8 cellular contexts compared by ENCODE assay signal in the genomic region with DNA sequence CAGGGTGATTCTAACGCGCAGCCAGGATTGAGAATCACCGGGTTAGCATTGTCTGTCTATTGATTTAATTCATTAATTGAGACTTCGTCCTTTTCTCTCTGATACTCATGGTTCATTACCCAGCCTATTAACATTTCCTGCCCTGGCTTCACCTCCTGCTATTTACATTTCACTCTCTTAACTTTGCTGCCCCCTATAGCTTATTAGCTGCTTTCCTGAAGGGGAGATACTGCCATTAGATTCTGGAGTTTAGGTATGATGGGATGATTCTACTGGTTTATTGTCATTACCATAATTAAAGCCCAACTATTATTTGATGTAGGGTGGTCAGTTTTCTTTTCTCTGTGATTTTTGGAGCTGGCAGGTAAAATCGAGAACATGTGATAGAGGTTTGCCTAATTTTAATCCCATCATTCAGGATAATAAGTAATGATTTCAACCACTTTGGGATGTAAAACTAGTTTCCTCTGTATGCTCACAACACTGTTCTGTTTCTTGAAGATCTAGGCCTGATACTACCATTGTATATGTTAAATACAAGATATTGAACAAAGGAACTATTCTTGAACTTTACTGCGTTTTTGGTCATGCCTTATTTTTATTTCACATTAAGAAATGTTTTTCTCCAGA. TPM values are rescaled to one million over a fixed set of nuclear protein-coding genes. Genes with fewer than 3 reads are reported as not detected.
DNase-seq lines count a peak whose midpoint lies in the region; TF ChIP-seq lines count a peak whose summit lies in the region.

No MANE protein-coding gene starts in this region.

- DNase-seq in activated CD4-positive, alpha-beta T cell treated with anti-CD3 and anti-CD28 coated beads, Interleukin-2, amount 10 ng/mL, durations not matched to agents 7 days and 5 days: peak; percentile 18
- DNase-seq in activated CD4-positive, alpha-beta T cell treated with anti-CD3 and anti-CD28 coated beads for 1 hour: no peak
- DNase-seq in HCEC 1CT (peak; percentile 64), NCI-H1048 (lab: John Stamatoyannopoulos, UW) (peak; percentile 42), SK-N-DZ (ENCODE audit: low spot score) (peak; percentile 32), epithelial cell of proximal tubule (ENCODE audit: low read depth) (no peak), neural crest cell (ENCODE audit: low read depth, low spot score) (no peak), mucosa of gallbladder (ENCODE audit: low spot score) (no peak)

- H3K9me3 Mint-ChIP-seq in activated CD4-positive, alpha-beta T cell treated with anti-CD3 and anti-CD28 coated beads, Interleukin-2, amount 10 ng/mL, durations not matched to agents 7 days and 5 days: no peaks in the 10 kb centered on the region
- H3K9me3 Mint-ChIP-seq in neural crest cell: no peaks in the 10 kb centered on the region

- no peak overlapping the region for H3K4me3 ChIP-seq in epithelial cell of proximal tubule (ENCODE audit: low read depth, low read length)

- CTCF ChIA-PET in activated CD4-positive, alpha-beta T cell treated with anti-CD3 and anti-CD28 coated beads, Interleukin-2, amount 10 ng/mL, durations not matched to agents 7 days and 5 days (lab: Charles Lee): interaction anchor here (0.8 to 1.3 kb wide), 3 partner anchors 8 to 53 kb away, joined by 3 to 4 read pairs (median 4); no protein-coding TSS in a partner anchor

- H3K27me3 Mint-ChIP-seq in activated CD4-positive, alpha-beta T cell treated with anti-CD3 and anti-CD28 coated beads, Interleukin-2, amount 10 ng/mL, durations not matched to agents 7 days and 5 days: no peaks in the 10 kb centered on the region
- H3K27me3 Mint-ChIP-seq in neural crest cell (ENCODE audit: low read depth): no peaks in the 10 kb centered on the region

- POLR2A ChIA-PET in activated CD4-positive, alpha-beta T cell treated with anti-CD3 and anti-CD28 coated beads, Interleukin-2, amount 10 ng/mL, durations not matched to agents 7 days and 5 days (lab: Charles Lee): interaction anchor here (0.6 kb wide), 1 partner anchor 259 kb away, joined by 4 read pairs; no protein-coding TSS in a partner anchor

- H3K4me1 Mint-ChIP-seq in activated CD4-positive, alpha-beta T cell treated with anti-CD3 and anti-CD28 coated beads, Interleukin-2, amount 10 ng/mL, durations not matched to agents 7 days and 5 days: peaks cover 70% of the 10 kb centered on the region
- peaks cover 18% of the 10 kb centered on the region for H3K4me1 Mint-ChIP-seq in neural crest cell

- TF ChIP-seq CTCF in epithelial cell of proximal tubule (conservative IDR thresholded peaks at IDR 0.05; ENCODE audit: low read depth, low read length): peak; percentile 83
- TF ChIP-seq CTCF in neural crest cell (conservative IDR thresholded peaks at IDR 0.05): peak; percentile 71

- H3K27ac Mint-ChIP-seq in activated CD4-positive, alpha-beta T cell treated with anti-CD3 and anti-CD28 coated beads, Interleukin-2, amount 10 ng/mL, durations not matched to agents 7 days and 5 days: no peak overlapping the region
- no peak overlapping the region for H3K27ac Mint-ChIP-seq in neural crest cell (ENCODE audit: unreplicated experiment)

- no peak overlapping the region for H3K4me3 Mint-ChIP-seq in activated CD4-positive, alpha-beta T cell treated with anti-CD3 and anti-CD28 coated beads, Interleukin-2, amount 10 ng/mL, durations not matched to agents 7 days and 5 days
- peak overlapping the region; percentile 28 for H3K4me3 Mint-ChIP-seq in neural crest cell

- H3K36me3 Mint-ChIP-seq in activated CD4-positive, alpha-beta T cell treated with anti-CD3 and anti-CD28 coated beads, Interleukin-2, amount 10 ng/mL, durations not matched to agents 7 days and 5 days (ENCODE audit: low read depth): peaks cover 24% of the 10 kb centered on the region
- H3K36me3 Mint-ChIP-seq in neural crest cell (ENCODE audit: low read depth): no peaks in the 10 kb centered on the region

RNA-seq across cellular contexts. Expression of gene PPP2R5A, which starts 6.4 kb away (rescaled TPM):
- total RNA-seq in activated CD4-positive, alpha-beta T cell treated with anti-CD3 and anti-CD28 coated beads, Interleukin-2, amount 10 ng/mL, durations not matched to agents 7 days and 5 days: 10 to 100 TPM; 59.9 to 63.9 TPM
- polyA plus RNA-seq in SK-N-DZ (2014; cell fraction: cytosol; rRNA removed): 10.5 and 12.3 TPM in 2 replicates
- 6.0 and 8.1 TPM in 2 replicates for polyA plus RNA-seq in SK-N-DZ (2014; cell fraction: nucleus; rRNA removed)
- total RNA-seq in epithelial cell of proximal tubule (31.1 and 31.2 TPM in 2 replicates), neural crest cell (11.9 and 13.0 TPM in 2 replicates), mucosa of gallbladder (53.3 TPM)

Comparison
In these comparisons a context has a peak if more than half of its experiments do, and no peak if none do; other contexts are left out.
1. DNase-seq: peak in activated CD4-positive, alpha-beta T cell treated with anti-CD3 and anti-CD28 coated beads, Interleukin-2, amount 10 ng/mL, durations not matched to agents 7 days and 5 days (single experiment), HCEC 1CT (single experiment), NCI-H1048 (single experiment) and SK-N-DZ (single experiment); none in activated CD4-positive, alpha-beta T cell treated with anti-CD3 and anti-CD28 coated beads for 1 hour (single experiment), epithelial cell of proximal tubule (single experiment), neural crest cell (single experiment) and mucosa of gallbladder (single experiment).